ENCODE assay signal across 11 cellular contexts in genomic region chr18:5239447-5239846, GRCh38. TPM values are rescaled to one million over a fixed set of nuclear protein-coding genes. Genes with fewer than 3 reads are reported as not detected.
DNase-seq lines count a peak whose midpoint lies in the region; ATAC-seq and TF ChIP-seq lines count a peak whose summit lies in the region.
"Had no signal": no experiment of that assay in that cellular context is flagged by ENCODE, and none has a peak within 500 bp of the region (broad histone marks: within the 10 kb centered on the region; RNA-seq: fewer than 3 reads in every experiment).

No MANE protein-coding gene starts in this region.

- H3K4me1 ChIP-seq in NT2/D1 (ENCODE audit: insufficient read depth, insufficient read length) (no peaks in the 10 kb centered on the region), ovary (ENCODE audit: insufficient read depth) (no peaks in the 10 kb centered on the region)

- H3K36me3 ChIP-seq in NT2/D1 (ENCODE audit: insufficient read depth, insufficient read length, low read length) (peaks cover 24% of the 10 kb centered on the region), ovary (no peaks in the 10 kb centered on the region)

- no peak for TF ChIP-seq CTCF in Calu3 (IDR thresholded peaks at IDR 0.05; ENCODE audit: unreplicated experiment)
- TF ChIP-seq CTCF in endothelial cell (IDR thresholded peaks at IDR 0.05; ENCODE audit: unreplicated experiment) = no peak
- no peak for TF ChIP-seq CTCF in ovary (IDR thresholded peaks at IDR 0.05)

- H3K27me3 ChIP-seq in NT2/D1 (ENCODE audit: insufficient read depth, insufficient read length) (no peaks in the 10 kb centered on the region), ovary (no peaks in the 10 kb centered on the region)

- H3K9me3 Mint-ChIP-seq in Calu3 (ENCODE audit: low read depth, unreplicated experiment) (no peaks in the 10 kb centered on the region), endothelial cell (ENCODE audit: unreplicated experiment) (no peaks in the 10 kb centered on the region)

- H3K9ac ChIP-seq in NT2/D1 (ENCODE audit: insufficient read length, low read depth) = peak overlapping the region; percentile 36

- H3K9me3 ChIP-seq in NT2/D1 (ENCODE audit: insufficient read depth, low read length) (no peaks in the 10 kb centered on the region), ovary (no peaks in the 10 kb centered on the region)

- 54 to 80% (median 64%) methylated on average over 4 of the region's 4 CpGs for WGBS in ovary, 3 donors

- H3K4me3 Mint-ChIP-seq in Calu3 (ENCODE audit: low read depth, unreplicated experiment) (peak overlapping the region; percentile 91), endothelial cell (ENCODE audit: unreplicated experiment) (peak overlapping the region; percentile 79)

- ATAC-seq in HG03342 (IDR thresholded peaks at IDR 0.05; ENCODE audit: unreplicated experiment) = no peak

- no peak for TF ChIP-seq POLR2A in ovary (IDR thresholded peaks at IDR 0.05)

- in situ Hi-C loops in ACHN (cut with HindIII; ENCODE audit: low pct_ligation_motif_present, low pct_unique_long_range_greater_than_20kb, low sequenced_read_pairs) = no loop called here

- H3K27ac Mint-ChIP-seq in Calu3 (ENCODE audit: unreplicated experiment) (no peak overlapping the region), endothelial cell (ENCODE audit: unreplicated experiment) (no peak overlapping the region)

- DNase-seq in Calu3 (no peak), NT2/D1 (ENCODE audit: low read depth, low spot score) (no peak), endothelial cell (ENCODE audit: low spot score) (no peak), ovary (no peak), NCI-H2227 treated with DMSO at 0.1 percent for 48 hours (lab: John Stamatoyannopoulos, UW) (no peak), ACHN (no peak)
- no peak for DNase-seq in stimulated activated CD4-positive, alpha-beta T cell treated with anti-CD3 and anti-CD28 coated beads, Interleukin-2, amount 100 ng/mL, for 48 hours
- DNase-seq: NCI-H1105 had no signal

- no peak for TF ChIP-seq EP300 in ovary (IDR thresholded peaks at IDR 0.05)

- intact Hi-C loops in Calu3 (cut with micrococcal nuclease; ENCODE audit: unreplicated experiment) = loop anchor here (5.0 kb wide), 1 partner anchor 48 kb away; no protein-coding TSS in a partner anchor
- intact Hi-C loops in ovary (cut with DNase I) = loop anchor here (5.0 to 10.0 kb wide), 2 partner anchors 55 to 58 kb away; partner anchors contain the start of gene ZBTB14 (in 4 of the 4)

- CTCF ChIA-PET in Calu3 (lab: Charles Lee) = no interaction called here

- H3K27me3 Mint-ChIP-seq in Calu3 (ENCODE audit: unreplicated experiment) = no peaks in the 10 kb centered on the region
- peaks cover 2% of the 10 kb centered on the region for H3K27me3 Mint-ChIP-seq in endothelial cell (ENCODE audit: unreplicated experiment)

- no TSS peak for BruUV-seq in Calu3 (replicated peaks; lab: Mats Ljungman, UMichigan)

- H3K4me1 Mint-ChIP-seq in Calu3 (ENCODE audit: low read depth, unreplicated experiment) = no peaks in the 10 kb centered on the region
- H3K4me1 Mint-ChIP-seq in endothelial cell (ENCODE audit: unreplicated experiment) = peaks cover 8% of the 10 kb centered on the region

- H3K4me3 ChIP-seq in NT2/D1 (ENCODE audit: insufficient read length, low read depth) (peak overlapping the region; percentile 87), ovary (peak overlapping the region; percentile 60)

- no peak overlapping the region for H3K27ac ChIP-seq in ovary

- H3K36me3 Mint-ChIP-seq in Calu3 (ENCODE audit: insufficient read depth, unreplicated experiment) (peaks cover 34% of the 10 kb centered on the region), endothelial cell (ENCODE audit: low read depth, unreplicated experiment) (peaks cover 3% of the 10 kb centered on the region)

RNA-seq across cellular contexts. Expression of gene AKAIN1, which starts 42.4 kb away (rescaled TPM):
- total RNA-seq in Calu3 (2022) (not detected in 2 replicates), endothelial cell (ENCODE audit: unreplicated experiment) (not detected), ovary (not detected)
- polyA plus RNA-seq in ovary = not detected
- total RNA-seq: dermis microvascular lymphatic vessel endothelial cell, mononuclear cell had no signal

RNA-seq across cellular contexts. Expression of gene ZBTB14, which starts 56.1 kb away (rescaled TPM):
- total RNA-seq in Calu3 (2022) (10.8 and 12.9 TPM in 2 replicates), endothelial cell (ENCODE audit: unreplicated experiment) (23.2 TPM), ovary (10 to 100 TPM in 6 of 7 donors, 1 to 10 TPM in 1; 6.3 to 16.3 (median 14.5) TPM)
- polyA plus RNA-seq in ovary = 10 to 100 TPM in 1 of 2 donors, 1 to 10 TPM in 1; 8.6 to 17.5 TPM
